ENCODE assay signal across 25 cellular contexts in the genomic region with DNA sequence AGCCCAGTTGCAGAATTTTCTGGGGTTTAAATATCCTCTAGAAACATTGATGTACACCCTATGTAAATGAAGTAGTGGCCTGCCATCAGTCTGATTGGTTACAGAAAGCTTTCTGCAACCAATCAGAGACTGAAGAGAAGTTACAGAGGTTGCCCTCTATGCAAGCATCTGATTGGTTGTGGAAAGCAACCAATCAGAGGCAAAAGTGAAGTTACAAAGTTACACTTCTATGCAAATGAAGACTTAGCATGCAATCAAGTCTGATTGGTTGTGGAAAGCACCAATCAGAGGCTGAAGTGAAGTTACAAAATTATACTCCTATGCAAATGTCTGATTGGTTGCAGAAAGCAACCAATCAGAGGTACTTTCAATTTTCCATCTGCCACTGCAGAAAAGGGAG. TPM values are rescaled to one million over a fixed set of nuclear protein-coding genes. Genes with fewer than 3 reads are reported as not detected.
DNase-seq lines count a peak whose midpoint lies in the region; ATAC-seq and TF ChIP-seq lines count a peak whose summit lies in the region.
"Had no signal": no experiment of that assay in that cellular context is flagged by ENCODE, and none has a peak within 500 bp of the region (broad histone marks: within the 10 kb centered on the region; RNA-seq: fewer than 3 reads in every experiment).

No MANE protein-coding gene starts in this region.

- no peaks in the 10 kb centered on the region for H3K4me1 Mint-ChIP-seq in activated CD8-positive, alpha-beta T cell treated with anti-CD3 and anti-CD28 coated beads for 36 hours (ENCODE audit: low read depth)
- H3K4me1 Mint-ChIP-seq: neural crest cell; stimulated activated memory B cell treated with anti-CD40 and anti-IgM and Interleukin-4, amounts not matched to agents 10 μg/mL and 1 μg/mL and 100 μg/mL, for 72 hours had no signal

- H3K36me3 ChIP-seq in HEK293 (ENCODE audit: control insufficient read depth in 2 of 2, insufficient read depth in 1 of 2, low read length in 2 of 2), result no peaks in the 10 kb centered on the region
- H3K36me3 ChIP-seq: esophagus squamous epithelium, vagina had no signal

- no peaks in the 10 kb centered on the region for H3K9me3 ChIP-seq in HEK293 (ENCODE audit: control insufficient read depth, insufficient read depth, low read depth, low read length)
- H3K9me3 ChIP-seq: esophagus squamous epithelium, testis, vagina had no signal

- H3K27ac ChIP-seq in HEK293 (ENCODE audit: extremely low read depth, low read depth, low read length), result no peak overlapping the region
- H3K27ac ChIP-seq: esophagus squamous epithelium, KMS-11, testis, vagina had no signal

- H3K27ac Mint-ChIP-seq in activated CD8-positive, alpha-beta T cell treated with anti-CD3 and anti-CD28 coated beads for 36 hours, result no peak overlapping the region
- H3K27ac Mint-ChIP-seq: activated naive CD4-positive, alpha-beta T cell treated with anti-CD3 and anti-CD28 coated beads for 36 hours; stimulated activated memory B cell treated with anti-CD40 and anti-IgM and Interleukin-4, amounts not matched to agents 10 μg/mL and 1 μg/mL and 100 μg/mL, for 72 hours had no signal

- in situ Hi-C loops in ACHN (cut with HindIII; ENCODE audit: low pct_ligation_motif_present, low pct_unique_long_range_greater_than_20kb, low sequenced_read_pairs), result no loop called here

- intact Hi-C loops in activated CD8-positive, alpha-beta T cell treated with anti-CD3 and anti-CD28 coated beads for 36 hours (cut with micrococcal nuclease), result no loop called here

- CTCF ChIA-PET in HEK293 (lab: Yijun Ruan, JAX), result interaction anchor here (0.9 to 1.1 kb wide), 2 partner anchors 82 to 382 kb away, joined by 3 to 5 read pairs; no protein-coding TSS in a partner anchor
- CTCF ChIA-PET in activated CD8-positive, alpha-beta T cell treated with anti-CD3 and anti-CD28 coated beads for 36 hours (lab: Charles Lee), result interaction anchor here (1.0 kb wide), 1 partner anchor 23 kb away, joined by 4 read pairs; no protein-coding TSS in a partner anchor

- TF ChIP-seq CTCF in HEK293 (tag by site-specific recombination; IDR thresholded peaks at IDR 0.05), result no peak
- TF ChIP-seq CTCF in activated CD8-positive, alpha-beta T cell treated with anti-CD3 and anti-CD28 coated beads for 36 hours (IDR thresholded peaks at IDR 0.05), result no peak

- DNase-seq in ACHN (peak; percentile 1), OCI-M1 (lab: John Stamatoyannopoulos, UW) (peak; percentile 55), erythroblast (lab: John Stamatoyannopoulos, UW) (peak; percentile 19 to 48), SIG-M5 treated with dmso at 0.1 percent for 504 hours (lab: John Stamatoyannopoulos, UW; ENCODE audit: unreplicated experiment) (no peak), DMS79 treated with DMSO at 0.1 percent for 48 hours (lab: John Stamatoyannopoulos, UW) (no peak)
- no peak for DNase-seq in activated CD8-positive, alpha-beta T cell treated with anti-CD3 and anti-CD28 coated beads for 36 hours
- DNase-seq: activated CD4-positive, alpha-beta T cell treated with anti-CD3 and anti-CD28 coated beads for 1 hour; activated naive CD4-positive, alpha-beta T cell treated with anti-CD3 and anti-CD28 coated beads for 36 hours; activated T-cell treated with anti-CD3 and anti-CD28 coated beads, Interleukin-2, amount 50 U/mL, for 48 hours; C1 segment of cervical spinal cord; esophagus squamous epithelium; kidney glomerular epithelial cell; mammary epithelial cell; NCI-H1694 treated with DMSO at 0.1 percent for 48 hours; right cardiac atrium; Right ventricle myocardium superior; stimulated activated CD4-positive, alpha-beta T cell treated with anti-CD3 and anti-CD28 coated beads, Interleukin-4, amount 100 ng/mL, for 1 hour; T-helper 1 cell; testis had no signal

- H3K9me3 Mint-ChIP-seq in activated CD8-positive, alpha-beta T cell treated with anti-CD3 and anti-CD28 coated beads for 36 hours, result no peaks in the 10 kb centered on the region
- H3K9me3 Mint-ChIP-seq: activated naive CD4-positive, alpha-beta T cell treated with anti-CD3 and anti-CD28 coated beads for 36 hours; neural crest cell; stimulated activated memory B cell treated with anti-CD40 and anti-IgM and Interleukin-4, amounts not matched to agents 10 μg/mL and 1 μg/mL and 100 μg/mL, for 72 hours had no signal

- no peaks in the 10 kb centered on the region for H3K36me3 Mint-ChIP-seq in activated CD8-positive, alpha-beta T cell treated with anti-CD3 and anti-CD28 coated beads for 36 hours (ENCODE audit: low read depth)
- H3K36me3 Mint-ChIP-seq: stimulated activated memory B cell treated with anti-CD40 and anti-IgM and Interleukin-4, amounts not matched to agents 10 μg/mL and 1 μg/mL and 100 μg/mL, for 72 hours had no signal

- POLR2A ChIA-PET in HEK293 (lab: Yijun Ruan, JAX), result no interaction called here
- POLR2A ChIA-PET in activated CD8-positive, alpha-beta T cell treated with anti-CD3 and anti-CD28 coated beads for 36 hours (lab: Charles Lee), result no interaction called here

- H3K4me1 ChIP-seq in HEK293 (ENCODE audit: control insufficient read depth, insufficient read depth, low read length), result no peaks in the 10 kb centered on the region
- H3K4me1 ChIP-seq: testis, vagina had no signal

- no peaks in the 10 kb centered on the region for H3K27me3 Mint-ChIP-seq in activated CD8-positive, alpha-beta T cell treated with anti-CD3 and anti-CD28 coated beads for 36 hours
- H3K27me3 Mint-ChIP-seq: stimulated activated memory B cell treated with anti-CD40 and anti-IgM and Interleukin-4, amounts not matched to agents 10 μg/mL and 1 μg/mL and 100 μg/mL, for 72 hours had no signal

- no peak overlapping the region for H3K4me3 Mint-ChIP-seq in activated CD8-positive, alpha-beta T cell treated with anti-CD3 and anti-CD28 coated beads for 36 hours
- H3K4me3 Mint-ChIP-seq: activated naive CD4-positive, alpha-beta T cell treated with anti-CD3 and anti-CD28 coated beads for 36 hours; neural crest cell; stimulated activated memory B cell treated with anti-CD40 and anti-IgM and Interleukin-4, amounts not matched to agents 10 μg/mL and 1 μg/mL and 100 μg/mL, for 72 hours had no signal

- TF ChIP-seq POLR2A in erythroblast (IDR thresholded peaks at IDR 0.05; ENCODE audit: low read length), result no peak

- no peak overlapping the region for H3K4me3 ChIP-seq in HEK293 (ENCODE audit: low read depth, low read length)
- H3K4me3 ChIP-seq: esophagus squamous epithelium, testis, vagina had no signal

- ATAC-seq in HG03139 (IDR thresholded peaks at IDR 0.05; ENCODE audit: unreplicated experiment), result no peak
- ATAC-seq in activated CD8-positive, alpha-beta T cell treated with anti-CD3 and anti-CD28 coated beads for 36 hours, result no peak
- ATAC-seq: right cardiac atrium; stimulated activated memory B cell treated with anti-CD40 and anti-IgM and Interleukin-4, amounts not matched to agents 10 μg/mL and 1 μg/mL and 100 μg/mL, for 72 hours had no signal

TF ChIP-seq in HEK293, 187 proteins besides CTCF, POLR2A, EP300 and RAD21:
- TF ChIP-seq ZNF623 (tag by site-specific recombination; IDR thresholded peaks at IDR 0.05) (no peak), SP2 (tag by site-specific recombination; IDR thresholded peaks at IDR 0.05) (peak; percentile 40)

RNA-seq across cellular contexts. Expression of a gene that starts 51.9 kb away (rescaled TPM):
- total RNA-seq in activated CD8-positive, alpha-beta T cell treated with anti-CD3 and anti-CD28 coated beads for 36 hours, result 10 to 100 TPM; 58.7 to 60.5 TPM

Comparison
In these comparisons a context has a peak if more than half of its experiments do, and no peak if none do; other contexts are left out.
1. DNase-seq: peak in ACHN (single experiment), OCI-M1 (single experiment) and erythroblast (2 of 2); none in activated CD8-positive, alpha-beta T cell treated with anti-CD3 and anti-CD28 coated beads for 36 hours (single experiment), SIG-M5 treated with dmso at 0.1 percent for 504 hours (single experiment) and DMS79 treated with DMSO at 0.1 percent for 48 hours (single experiment).